10 cellular contexts compared by ENCODE assay signal in the genomic region with DNA sequence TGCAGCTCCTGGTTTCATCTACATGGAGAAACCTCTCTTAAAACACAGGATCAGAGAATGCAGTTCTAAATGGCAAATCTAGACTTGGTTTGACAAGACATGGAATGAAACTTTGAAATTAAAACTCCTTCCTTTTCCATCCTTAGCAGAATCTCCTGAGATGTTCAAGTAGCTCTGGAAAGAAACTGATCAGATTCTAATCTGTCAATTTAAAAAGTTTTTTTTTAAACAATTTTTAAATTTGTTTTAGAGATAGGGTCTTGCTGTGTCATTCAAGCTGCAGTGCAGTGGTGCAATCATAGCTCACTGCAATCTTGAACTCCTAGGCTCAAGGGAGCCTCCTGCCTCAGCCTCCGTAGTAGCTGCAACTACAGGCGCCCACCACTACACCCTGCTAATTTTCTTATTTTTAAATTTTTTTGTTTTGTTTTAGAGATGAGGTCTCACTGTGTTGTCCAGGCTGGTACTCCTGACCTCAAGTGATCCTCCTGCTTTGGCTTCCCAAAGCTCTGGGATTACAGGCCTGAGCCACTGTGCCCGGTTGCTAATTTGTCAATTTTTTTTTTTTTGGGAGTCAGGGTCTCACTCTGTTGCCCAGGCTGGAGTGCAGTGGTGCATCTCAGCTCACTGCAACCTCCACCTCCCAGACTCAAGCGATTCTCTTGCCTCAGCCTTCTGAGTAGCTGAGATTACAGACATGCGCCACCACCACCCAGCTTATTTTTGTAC.
DNase-seq lines count a peak whose midpoint lies in the region; ATAC-seq, FAIRE-seq and TF ChIP-seq lines count a peak whose summit lies in the region.
"Had no signal": no experiment of that assay in that cellular context is flagged by ENCODE, and none has a peak within 500 bp of the region (broad histone marks: within the 10 kb centered on the region; RNA-seq: fewer than 3 reads in every experiment).

No MANE protein-coding gene starts in this region.

- no peak overlapping the region for H3K4me3 Mint-ChIP-seq in stimulated activated naive B cell treated with anti-CD40 and anti-IgM and Interleukin-4, amounts not matched to agents 10 μg/mL and 1 μg/mL and 100 μg/mL, for 72 hours

- no peaks in the 10 kb centered on the region for H3K27me3 Mint-ChIP-seq in stimulated activated naive B cell treated with anti-CD40 and anti-IgM and Interleukin-4, amounts not matched to agents 10 μg/mL and 1 μg/mL and 100 μg/mL, for 72 hours
- H3K27me3 Mint-ChIP-seq: activated T-helper 17 cell treated with anti-CD3 and anti-CD28 coated beads, Interleukin-2, amount 50 U/mL, for 72 hours had no signal

- CTCF ChIA-PET in endothelial cell of umbilical vein (lab: Charles Lee): interaction anchor here (0.6 to 5.6 kb wide), 81 partner anchors 9 to 901 kb away, joined by 3 to 154 read pairs (median 5); a partner anchor contains a TSS

- dilution Hi-C loops in endothelial cell of umbilical vein (cut with MboI; ENCODE audit: extremely low pct_ligation_motif_present, low sequenced_read_pairs): no loop called here

- H3K36me3 ChIP-seq in OCI-LY1 (ENCODE audit: insufficient read depth, low read length) (no peaks in the 10 kb centered on the region), endothelial cell of umbilical vein (ENCODE audit: control insufficient read depth in 2 of 2, extremely low read depth in 1 of 2, insufficient read depth in 2 of 2, low read length in 2 of 2) (no peaks in the 10 kb centered on the region), colonic mucosa (no peaks in the 10 kb centered on the region)

- no peaks in the 10 kb centered on the region for H3F3A ChIP-seq in OCI-LY1 (ENCODE audit: insufficient read depth, low read length)

- H3K36me3 Mint-ChIP-seq in stimulated activated naive B cell treated with anti-CD40 and anti-IgM and Interleukin-4, amounts not matched to agents 10 μg/mL and 1 μg/mL and 100 μg/mL, for 72 hours: no peaks in the 10 kb centered on the region

- TF ChIP-seq CTCF in OCI-LY1 (IDR thresholded peaks at IDR 0.05; ENCODE audit: low read length): no peak
- TF ChIP-seq CTCF in endothelial cell of umbilical vein (IDR thresholded peaks at IDR 0.05; ENCODE audit: extremely low read depth in 1 of 2, insufficient read depth in 1 of 2, low read depth in 1 of 2, low read length in 2 of 2): no peak
- TF ChIP-seq CTCF in colonic mucosa (IDR thresholded peaks at IDR 0.05): no peak

- H3K27ac ChIP-seq in OCI-LY1 (ENCODE audit: low read depth, low read length, poor library complexity, severe bottlenecking): peak overlapping the region; percentile 28
- H3K27ac ChIP-seq in endothelial cell of umbilical vein (ENCODE audit: insufficient read depth, low read depth, low read length): peak overlapping the region; percentile 90
- H3K27ac ChIP-seq in colonic mucosa: no peak overlapping the region

- ATAC-seq in Right ventricle myocardium superior (ENCODE audit: poor library complexity): peak; percentile 13
- ATAC-seq in left ventricle myocardium superior: no peak
- peak; percentile 38 to 59 for ATAC-seq in stimulated activated naive B cell treated with anti-CD40 and anti-IgM and Interleukin-4, amounts not matched to agents 10 μg/mL and 1 μg/mL and 100 μg/mL, for 72 hours (replicated peaks)
- ATAC-seq in HG03342 (IDR thresholded peaks at IDR 0.05; ENCODE audit: unreplicated experiment): no peak

- no peak overlapping the region for H3K4me3 ChIP-seq in OCI-LY1 (ENCODE audit: low read depth, low read length, poor library complexity, severe bottlenecking)
- no peak overlapping the region for H3K4me3 ChIP-seq in endothelial cell of umbilical vein (replicated peaks in 1 of 3; ENCODE audit: insufficient read depth in 1 of 3, low read depth in 1 of 3, low read length in 3 of 3)
- H3K4me3 ChIP-seq in colonic mucosa: no peak overlapping the region

- peaks cover 11 to 18% of the 10 kb centered on the region in 2 donors for H3K4me1 Mint-ChIP-seq in stimulated activated naive B cell treated with anti-CD40 and anti-IgM and Interleukin-4, amounts not matched to agents 10 μg/mL and 1 μg/mL and 100 μg/mL, for 72 hours

- no peaks in the 10 kb centered on the region for H3K9me3 Mint-ChIP-seq in stimulated activated naive B cell treated with anti-CD40 and anti-IgM and Interleukin-4, amounts not matched to agents 10 μg/mL and 1 μg/mL and 100 μg/mL, for 72 hours
- H3K9me3 Mint-ChIP-seq: activated T-helper 17 cell treated with anti-CD3 and anti-CD28 coated beads, Interleukin-2, amount 50 U/mL, for 72 hours had no signal

- no peaks in the 10 kb centered on the region for H3K9me1 ChIP-seq in endothelial cell of umbilical vein (replicated peaks; ENCODE audit: control insufficient read depth, extremely low read depth, insufficient read depth, low read length)

- no peak overlapping the region for H2AFZ ChIP-seq in OCI-LY1 (ENCODE audit: low read length)
- H2AFZ ChIP-seq in endothelial cell of umbilical vein (ENCODE audit: low read depth, low read length): no peak overlapping the region

- H3K4me1 ChIP-seq in OCI-LY1 (ENCODE audit: insufficient read depth, low read length, severe bottlenecking) (peaks cover 24% of the 10 kb centered on the region), endothelial cell of umbilical vein (ENCODE audit: control insufficient read depth, extremely low read depth, insufficient read depth, low read length) (peaks cover 16% of the 10 kb centered on the region), colonic mucosa (peaks cover 8% of the 10 kb centered on the region)

- intact Hi-C loops in Right ventricle myocardium superior (cut with DNase I) (loop anchor here (2.0 to 5.0 kb wide), 2 partner anchors 214 to 386 kb away; a partner anchor contains a TSS), left ventricle myocardium superior (cut with micrococcal nuclease) (loop anchor here (1.0 to 10.0 kb wide), 3 partner anchors 62 to 385 kb away; a partner anchor contains a TSS), endothelial cell of umbilical vein (cut with micrococcal nuclease) (loop anchor here (1.0 kb wide), 9 partner anchors 42 to 416 kb away; no protein-coding TSS in a partner anchor), colonic mucosa (cut with DNase I) (loop anchor here (5.0 kb wide), 4 partner anchors 74 to 384 kb away; no protein-coding TSS in a partner anchor)

- H3K9ac ChIP-seq in OCI-LY1 (ENCODE audit: low read length) (no peak overlapping the region), endothelial cell of umbilical vein (replicated peaks; ENCODE audit: extremely low read depth, insufficient read depth, low read length) (no peak overlapping the region), colonic mucosa (ENCODE audit: low read depth in 2 of 2, low read length in 2 of 2) (no peak overlapping the region)

- H3K79me2 ChIP-seq in OCI-LY1 (ENCODE audit: insufficient read depth, low read length) (no peaks in the 10 kb centered on the region), endothelial cell of umbilical vein (ENCODE audit: control insufficient read depth, insufficient read depth, low read length) (no peaks in the 10 kb centered on the region)

- H3K27ac Mint-ChIP-seq in stimulated activated naive B cell treated with anti-CD40 and anti-IgM and Interleukin-4, amounts not matched to agents 10 μg/mL and 1 μg/mL and 100 μg/mL, for 72 hours: no peak overlapping the region
- H3K27ac Mint-ChIP-seq: activated T-helper 17 cell treated with anti-CD3 and anti-CD28 coated beads, Interleukin-2, amount 50 U/mL, for 72 hours had no signal

- H4K20me1 ChIP-seq in OCI-LY1 (ENCODE audit: insufficient read depth, low read length) (no peaks in the 10 kb centered on the region), endothelial cell of umbilical vein (replicated peaks; ENCODE audit: control insufficient read depth, extremely low read depth, insufficient read depth, low read length) (no peaks in the 10 kb centered on the region)

- BruUV-seq in endothelial cell of umbilical vein (replicated peaks; lab: Mats Ljungman, UMichigan): no TSS peak

- POLR2A ChIA-PET in endothelial cell of umbilical vein (lab: Charles Lee): interaction anchor here (0.7 to 3.3 kb wide), 9 partner anchors 61 to 419 kb away, joined by 3 to 37 read pairs (median 4); a partner anchor contains a TSS

- H3K4me2 ChIP-seq in OCI-LY1 (ENCODE audit: low read length) (no peak overlapping the region), endothelial cell of umbilical vein (ENCODE audit: insufficient read depth, low read length) (no peak overlapping the region)

- H3K9me3 ChIP-seq in OCI-LY1 (ENCODE audit: low read length) (no peaks in the 10 kb centered on the region), endothelial cell of umbilical vein (replicated peaks; ENCODE audit: control insufficient read depth, insufficient read depth, low read length) (no peaks in the 10 kb centered on the region), colonic mucosa (no peaks in the 10 kb centered on the region)
- H3K9me3 ChIP-seq: psoas muscle had no signal

- DNase-seq in Right ventricle myocardium superior: no peak
- DNase-seq in left ventricle myocardium superior: no peak
- DNase-seq in endothelial cell of umbilical vein (ENCODE audit: low read depth, low spot score): no peak
- no peak for DNase-seq in stimulated activated naive B cell treated with anti-CD40 and anti-IgM and Interleukin-4, amounts not matched to agents 10 μg/mL and 1 μg/mL and 100 μg/mL, for 72 hours
- no peak for DNase-seq in NCI-H2227 treated with DMSO at 0.1 percent for 48 hours (lab: John Stamatoyannopoulos, UW)
- no peak for DNase-seq in colonic mucosa

- H3K27me3 ChIP-seq in OCI-LY1 (ENCODE audit: insufficient read depth, low read length): no peaks in the 10 kb centered on the region
- no peaks in the 10 kb centered on the region for H3K27me3 ChIP-seq in endothelial cell of umbilical vein (ENCODE audit: control insufficient read depth in 2 of 2, insufficient read depth in 2 of 2, low read length in 2 of 2)
- H3K27me3 ChIP-seq in colonic mucosa: no peaks in the 10 kb centered on the region

- no peaks in the 10 kb centered on the region for H3K9me2 ChIP-seq in OCI-LY1 (ENCODE audit: low read depth, low read length)

- no peak for FAIRE-seq in endothelial cell of umbilical vein (lab: Jason Lieb, UNC)

- no peak for TF ChIP-seq POLR2A in endothelial cell of umbilical vein (IDR thresholded peaks at IDR 0.05; ENCODE audit: low read depth, low read length)

TF ChIP-seq in endothelial cell of umbilical vein, 7 proteins besides CTCF, POLR2A, EP300 and RAD21 (continues in another document):
- TF ChIP-seq MYC (IDR thresholded peaks at IDR 0.05; ENCODE audit: low read depth, low read length) (no peak), GATA2 (IDR thresholded peaks at IDR 0.05; ENCODE audit: insufficient read depth, insufficient read length, low read depth, low read length) (no peak), POLR2AphosphoS5 (IDR thresholded peaks at IDR 0.05; ENCODE audit: insufficient read depth, low read depth, low read length) (no peak), EZH2 (IDR thresholded peaks at IDR 0.05; ENCODE audit: borderline replicate concordance, low read depth, low read length, severe bottlenecking) (no peak), JUN (IDR thresholded peaks at IDR 0.05; ENCODE audit: borderline replicate concordance, insufficient read depth, insufficient read length, low read depth) (no peak)
- TF ChIP-seq, protein P1, sequence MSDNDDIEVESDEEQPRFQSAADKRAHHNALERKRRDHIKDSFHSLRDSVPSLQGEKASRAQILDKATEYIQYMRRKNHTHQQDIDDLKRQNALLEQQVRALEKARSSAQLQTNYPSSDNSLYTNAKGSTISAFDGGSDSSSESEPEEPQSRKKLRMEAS (IDR thresholded peaks at IDR 0.05; ENCODE audit: insufficient read depth, insufficient read length): no peak

Comparison
In these comparisons a context has a peak if more than half of its experiments do, and no peak if none do; other contexts are left out.
1. ATAC-seq: peak in Right ventricle myocardium superior (single experiment) and stimulated activated naive B cell treated with anti-CD40 and anti-IgM and Interleukin-4, amounts not matched to agents 10 μg/mL and 1 μg/mL and 100 μg/mL, for 72 hours (2 of 2); none in left ventricle myocardium superior (single experiment) and HG03342 (single experiment).